Comparison of ENCODE assay signal across 10 cellular contexts in the genomic region with DNA sequence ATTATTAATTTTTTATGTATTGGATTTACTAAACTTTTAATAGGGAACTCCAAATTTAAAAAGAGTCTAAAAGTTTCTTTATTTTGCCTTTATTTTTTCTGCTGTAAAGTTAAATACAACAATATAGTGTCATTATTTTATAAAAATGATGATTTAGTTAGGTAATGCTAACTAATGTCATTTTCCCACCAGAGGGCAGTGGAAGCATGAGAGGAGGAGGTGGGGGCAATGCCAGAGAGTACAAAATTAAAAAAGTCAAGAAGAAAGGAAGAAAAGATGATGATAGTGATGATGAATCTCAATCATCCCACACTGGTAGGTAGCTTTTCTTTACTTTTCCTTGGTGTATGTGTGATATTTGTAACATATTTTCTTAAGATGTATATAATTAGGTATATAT. TPM values are rescaled to one million over a fixed set of nuclear protein-coding genes. Genes with fewer than 3 reads are reported as not detected.
A peak's percentile ranks its signal among the peaks of the same experiment; 100 is the strongest.
DNase-seq lines count a peak whose midpoint lies in the region; ATAC-seq and TF ChIP-seq lines count a peak whose summit lies in the region.
"Had no signal": no experiment of that assay in that cellular context is flagged by ENCODE, and none has a peak within 500 bp of the region (broad histone marks: within the 10 kb centered on the region; RNA-seq: fewer than 3 reads in every experiment).

No MANE protein-coding gene starts in this region.

- peaks cover 4% of the 10 kb centered on the region for H3F3A ChIP-seq in neural progenitor cell (ENCODE audit: low read depth)

- H3K27ac Mint-ChIP-seq in neural progenitor cell: no peak overlapping the region
- H3K27ac Mint-ChIP-seq: activated B cell treated with CpG ODN at 0.5 μM for 24 hours had no signal

- TF ChIP-seq CTCF in VCaP (conservative IDR thresholded peaks at IDR 0.05) (peak; percentile 60), neural progenitor cell (IDR thresholded peaks at IDR 0.05) (peak; percentile 61)

- no peaks in the 10 kb centered on the region for H3K4me1 Mint-ChIP-seq in neural progenitor cell
- H3K4me1 Mint-ChIP-seq: activated B cell treated with CpG ODN at 0.5 μM for 24 hours had no signal

- H3K9me3 Mint-ChIP-seq in neural progenitor cell: no peaks in the 10 kb centered on the region
- H3K9me3 Mint-ChIP-seq: activated B cell treated with CpG ODN at 0.5 μM for 24 hours had no signal

- H2AFZ ChIP-seq in neural progenitor cell (replicated peaks): no peak overlapping the region

- H3K27ac ChIP-seq in VCaP: no peak overlapping the region
- H3K27ac ChIP-seq in neural progenitor cell: no peak overlapping the region
- H3K27ac ChIP-seq: BLaER1 had no signal

- no peak overlapping the region for H3K4me3 ChIP-seq in neural progenitor cell
- H3K4me3 ChIP-seq: BLaER1 had no signal

- peak; percentile 27 for DNase-seq in NCI-H345 treated with DMSO at 0.1 percent for 48 hours (lab: John Stamatoyannopoulos, UW; ENCODE audit: unreplicated experiment)
- no peak for DNase-seq in NCI-H345 (lab: John Stamatoyannopoulos, UW)
- peak; percentile 33 for DNase-seq in neural progenitor cell (ENCODE audit: low spot score)
- no peak for DNase-seq in stimulated activated CD4-positive, alpha-beta T cell treated with anti-CD3 and anti-CD28 coated beads, Interleukin-4, amount 100 ng/mL, for 1 hour
- no peak for DNase-seq in epidermal melanocyte (ENCODE audit: insufficient read length, low spot score)
- no peak for DNase-seq in activated T-cell treated with anti-CD3 and anti-CD28 coated beads, Interleukin-2, amount 50 U/mL, for 48 hours
- DNase-seq: activated B cell treated with CpG ODN at 0.5 μM for 24 hours had no signal

- H3K9ac ChIP-seq in neural progenitor cell: no peak overlapping the region
- H3K9ac ChIP-seq: BLaER1 had no signal

- H3K9me3 ChIP-seq in neural progenitor cell (ENCODE audit: low read depth): no peaks in the 10 kb centered on the region

- no peaks in the 10 kb centered on the region for H3K27me3 ChIP-seq in neural progenitor cell
- H3K27me3 ChIP-seq: BLaER1 had no signal

- H3K4me3 Mint-ChIP-seq in neural progenitor cell: no peak overlapping the region
- H3K4me3 Mint-ChIP-seq: activated B cell treated with CpG ODN at 0.5 μM for 24 hours had no signal

- H3K79me2 ChIP-seq in neural progenitor cell (ENCODE audit: low read depth): no peaks in the 10 kb centered on the region

- peaks cover 24% of the 10 kb centered on the region for H3K36me3 Mint-ChIP-seq in neural progenitor cell

- H3K4me1 ChIP-seq in neural progenitor cell: no peaks in the 10 kb centered on the region
- H3K4me1 ChIP-seq: BLaER1 had no signal

- H4K20me1 ChIP-seq in neural progenitor cell (ENCODE audit: low read depth): no peaks in the 10 kb centered on the region
- H4K20me1 ChIP-seq: BLaER1 had no signal

- peak; percentile 67 for ATAC-seq in HG03135 (IDR thresholded peaks at IDR 0.05; ENCODE audit: unreplicated experiment)

- peaks cover 20% of the 10 kb centered on the region for H3K36me3 ChIP-seq in neural progenitor cell

- H3K4me2 ChIP-seq in neural progenitor cell: no peak overlapping the region
- H3K4me2 ChIP-seq: BLaER1 had no signal

- no peaks in the 10 kb centered on the region for H3K27me3 Mint-ChIP-seq in neural progenitor cell (ENCODE audit: insufficient read depth, low read depth)
- H3K27me3 Mint-ChIP-seq: activated B cell treated with CpG ODN at 0.5 μM for 24 hours had no signal

RNA-seq across cellular contexts. Expression of a gene that starts 20.2 kb away (rescaled TPM):
- total RNA-seq in neural progenitor cell (ENCODE audit: low replicate concordance): not detected in 2 replicates
- total RNA-seq: activated B cell treated with CpG ODN at 0.5 μM for 24 hours had no signal

RNA-seq across cellular contexts. Expression of a gene that starts 21.1 kb away (rescaled TPM):
- total RNA-seq in neural progenitor cell (ENCODE audit: low replicate concordance): 21.9 and 38.2 TPM in 2 replicates

Comparison
In these comparisons a context has a peak if more than half of its experiments do, and no peak if none do; other contexts are left out.
1. DNase-seq: peak in NCI-H345 treated with DMSO at 0.1 percent for 48 hours (single experiment) and neural progenitor cell (single experiment); none in NCI-H345 (single experiment), stimulated activated CD4-positive, alpha-beta T cell treated with anti-CD3 and anti-CD28 coated beads, Interleukin-4, amount 100 ng/mL, for 1 hour (single experiment), epidermal melanocyte (single experiment) and activated T-cell treated with anti-CD3 and anti-CD28 coated beads, Interleukin-2, amount 50 U/mL, for 48 hours (0 of 2).